Comparison of ENCODE assay signal across 9 cellular contexts in the genomic region with DNA sequence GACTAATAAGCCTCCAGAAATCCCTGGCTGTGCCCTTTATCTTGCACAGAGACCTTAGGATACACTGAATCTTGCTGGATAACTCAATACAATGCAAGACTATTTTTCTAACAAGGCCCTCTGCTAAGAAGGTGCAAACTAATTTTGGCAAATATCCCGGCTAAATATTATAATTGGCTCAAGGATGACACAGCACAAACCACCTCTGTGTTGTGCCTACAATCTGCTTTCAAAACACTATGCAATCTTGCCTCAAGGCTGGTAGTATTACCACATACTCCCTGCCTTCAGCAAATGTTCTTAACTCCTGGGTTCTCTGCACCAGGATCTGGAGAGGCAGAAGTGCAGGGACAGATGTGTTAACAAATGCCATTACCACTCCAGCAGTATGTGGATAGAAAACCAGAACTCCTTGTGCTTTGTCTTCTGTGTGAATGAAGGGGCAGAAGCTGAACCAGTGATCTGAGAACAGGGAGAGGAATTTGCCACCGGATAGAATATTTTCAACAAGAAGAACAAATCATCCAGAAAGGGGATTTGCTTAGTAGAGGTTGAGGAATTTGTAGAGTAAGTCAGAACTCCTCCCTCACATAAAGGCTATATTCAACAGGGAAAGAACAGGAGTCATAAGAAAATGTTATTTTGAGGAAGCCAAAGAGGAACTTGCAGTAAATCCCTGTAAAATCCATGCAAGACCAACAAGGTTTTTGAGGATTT.
A peak's percentile ranks its signal among the peaks of the same experiment; 100 is the strongest.
DNase-seq lines count a peak whose midpoint lies in the region; ATAC-seq and TF ChIP-seq lines count a peak whose summit lies in the region.
"Had no signal": no experiment of that assay in that cellular context is flagged by ENCODE, and none has a peak within 500 bp of the region (broad histone marks: within the 10 kb centered on the region; RNA-seq: fewer than 3 reads in every experiment).

No MANE protein-coding gene starts in this region.

- H4K8ac ChIP-seq in mesendoderm (ENCODE audit: low read depth, low read length), result no peak overlapping the region

- no peak overlapping the region for H3K4ac ChIP-seq in mesendoderm (ENCODE audit: low read depth, low read length)

- peak overlapping the region; percentile 73 for H3K27ac ChIP-seq in AG04450 (ENCODE audit: low read depth, low read length)
- peak overlapping the region in 56 of 59 donors; percentile 0 to 87 (median 74) for H3K27ac ChIP-seq in dorsolateral prefrontal cortex
- H3K27ac ChIP-seq in mesendoderm (ENCODE audit: low read depth, low read length), result no peak overlapping the region
- peak overlapping the region in 1 of 2 donors; percentile 42 for H3K27ac ChIP-seq in coronary artery

- H3K56ac ChIP-seq in mesendoderm (ENCODE audit: low read length), result no peak overlapping the region

- ATAC-seq in HG02884 (IDR thresholded peaks at IDR 0.05; ENCODE audit: unreplicated experiment), result no peak

- H3K4me1 ChIP-seq in mesendoderm (ENCODE audit: control insufficient read depth, low read depth, low read length), result no peaks in the 10 kb centered on the region

- no peak overlapping the region for H3K23ac ChIP-seq in mesendoderm (ENCODE audit: low read length)

- WGBS in mesendoderm (ENCODE audit: extremely low coverage, insufficient coverage, low lambda C conversion rate), result no CpG with 5 or more reads among the region's 2 CpGs

- no peaks in the 10 kb centered on the region for H3K79me1 ChIP-seq in mesendoderm (ENCODE audit: low read length)

- H4K5ac ChIP-seq in mesendoderm (ENCODE audit: low read length), result no peak overlapping the region

- H3K27me3 ChIP-seq in AG04450 (ENCODE audit: control insufficient read depth, insufficient read depth, low read length), result no peaks in the 10 kb centered on the region
- H3K27me3 ChIP-seq in dorsolateral prefrontal cortex, result no peaks in the 10 kb centered on the region
- H3K27me3 ChIP-seq in mesendoderm (ENCODE audit: insufficient read depth, low read length, poor library complexity), result no peaks in the 10 kb centered on the region

- H2BK5ac ChIP-seq in mesendoderm (ENCODE audit: low read length), result no peak overlapping the region

- no peak overlapping the region for H2BK120ac ChIP-seq in mesendoderm (ENCODE audit: low read depth, low read length)

- H3K36me3 ChIP-seq in mesendoderm (ENCODE audit: control insufficient read depth, insufficient read depth, low read length), result peaks cover 2% of the 10 kb centered on the region

- TF ChIP-seq CTCF in AG04450 (IDR thresholded peaks at IDR 0.05; ENCODE audit: low read depth, low read length), result no peak
- no peak for TF ChIP-seq CTCF in dorsolateral prefrontal cortex (IDR thresholded peaks at IDR 0.05 in 54 of 56, conservative IDR thresholded peaks at IDR 0.05 in 2 of 56; ENCODE audit: low read depth in 1 of 56, partially characterized antibody in 56 of 56)
- no peak for TF ChIP-seq CTCF in coronary artery (IDR thresholded peaks at IDR 0.05)

- CTCF ChIA-PET in AG04450 (lab: Charles Lee), result no interaction called here

- no peak overlapping the region for H3K18ac ChIP-seq in mesendoderm (ENCODE audit: low read length)

- no peak overlapping the region for H2BK15ac ChIP-seq in mesendoderm (replicated peaks; ENCODE audit: low read depth)

- H3K9me3 ChIP-seq in AG04450 (ENCODE audit: control insufficient read depth, insufficient read depth, low read length), result no peaks in the 10 kb centered on the region

- intact Hi-C loops in dorsolateral prefrontal cortex (cut with DNase I), result loop anchor here in 1 of 2 donors (5.0 kb wide), 1 partner anchor 86 kb away; no protein-coding TSS in a partner anchor

- H3K4me3 ChIP-seq in AG04450 (ENCODE audit: low read depth, low read length), result no peak overlapping the region
- H3K4me3 ChIP-seq in dorsolateral prefrontal cortex, result no peak overlapping the region
- no peak overlapping the region for H3K4me3 ChIP-seq in mesendoderm (ENCODE audit: low read length)
- no peak overlapping the region for H3K4me3 ChIP-seq in coronary artery

- H3K4me2 ChIP-seq in mesendoderm (ENCODE audit: low read length), result no peak overlapping the region

- no peak overlapping the region for H3K9ac ChIP-seq in mesendoderm (ENCODE audit: low read length)

- POLR2A ChIA-PET in AG04450 (lab: Yijun Ruan, JAX), result interaction anchor here (0.5 kb wide), 1 partner anchor 66 kb away, joined by 4 read pairs; no protein-coding TSS in a partner anchor

- no peak for DNase-seq in AG04450 (ENCODE audit: low read depth, low spot score)
- DNase-seq in NCI-H226, result peak; percentile 52
- DNase-seq in dorsolateral prefrontal cortex, result no peak
- DNase-seq in mesendoderm, result peak; percentile 38
- DNase-seq in mucosa of gallbladder (ENCODE audit: low spot score), result no peak
- DNase-seq in coronary artery (ENCODE audit: low spot score), result no peak
- DNase-seq in NCI-H774 (lab: John Stamatoyannopoulos, UW), result no peak
- DNase-seq: cortex of kidney had no signal

- H2AK5ac ChIP-seq in mesendoderm (ENCODE audit: low read length), result no peak overlapping the region

- no peaks in the 10 kb centered on the region for H3K79me2 ChIP-seq in mesendoderm (ENCODE audit: control insufficient read depth, insufficient read depth, low read length)

Comparison
In these comparisons a context has a peak if more than half of its experiments do, and no peak if none do; other contexts are left out.
1. DNase-seq: peak in NCI-H226 (single experiment) and mesendoderm (single experiment); none in AG04450 (single experiment), dorsolateral prefrontal cortex (0 of 10), mucosa of gallbladder (single experiment), coronary artery (single experiment) and NCI-H774 (single experiment).